ENCODE assay signal across 8 cellular contexts in the genomic region with DNA sequence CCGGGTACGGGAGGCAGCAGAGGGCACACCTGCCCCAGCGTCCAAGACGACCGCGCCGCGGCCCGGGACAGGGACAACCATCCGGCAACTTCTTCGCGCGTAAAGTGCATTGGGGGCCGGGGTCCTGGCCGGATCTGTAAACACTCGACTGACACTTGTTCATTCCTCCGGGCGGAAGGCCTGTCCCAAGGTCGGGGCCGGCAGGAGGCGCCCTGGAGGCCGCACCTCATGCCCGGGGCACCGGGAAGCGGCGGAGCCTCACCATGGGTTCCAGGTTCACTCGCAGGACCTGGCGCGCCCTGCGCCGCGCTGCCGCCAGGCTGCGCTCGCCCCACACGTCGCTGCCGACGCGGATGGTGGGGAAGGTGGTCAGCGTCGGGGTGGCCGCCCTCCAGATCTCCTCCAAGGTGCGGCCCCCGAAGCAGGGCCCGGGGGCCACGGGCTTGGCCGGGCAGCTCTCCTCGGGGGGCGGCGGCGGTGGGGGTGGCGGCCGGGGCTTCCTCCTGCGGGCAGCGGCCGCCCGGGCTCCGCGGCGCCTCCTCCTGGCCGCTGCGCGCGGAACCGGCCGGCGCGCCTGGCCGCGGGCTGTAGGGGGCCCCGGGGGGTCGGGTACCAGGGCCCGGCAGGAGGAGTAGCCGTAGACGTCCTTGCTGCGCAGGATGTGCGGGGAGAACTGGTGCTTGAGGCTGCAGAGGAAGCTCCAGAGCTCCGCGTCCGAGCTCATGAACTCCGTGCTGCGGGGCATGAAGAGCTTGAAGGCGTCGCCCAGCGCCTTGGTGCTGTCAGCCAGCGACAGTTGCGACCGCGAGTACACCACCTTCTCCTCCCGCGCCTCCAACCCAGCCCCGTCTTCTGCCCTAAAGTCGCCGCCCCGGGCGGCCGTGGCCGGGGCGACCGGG. TPM values are rescaled to one million over a fixed set of nuclear protein-coding genes. Genes with fewer than 3 reads are reported as not detected.
DNase-seq lines count a peak whose midpoint lies in the region; ATAC-seq and TF ChIP-seq lines count a peak whose summit lies in the region.

No MANE protein-coding gene starts in this region.

- no peaks in the 10 kb centered on the region for H3K4me1 ChIP-seq in mesendoderm (ENCODE audit: control insufficient read depth, low read depth, low read length)

- H3K4ac ChIP-seq in mesendoderm (ENCODE audit: low read depth, low read length): peak overlapping the region; percentile 74

- peak overlapping the region; percentile 50 for H2BK5ac ChIP-seq in mesendoderm (ENCODE audit: low read length)

- peak overlapping the region; percentile 17 for H2BK120ac ChIP-seq in mesendoderm (ENCODE audit: low read depth, low read length)

- ATAC-seq in GM18909 (IDR thresholded peaks at IDR 0.05; ENCODE audit: poor library complexity, unreplicated experiment) (peak; percentile 65), HG03159 (IDR thresholded peaks at IDR 0.05; ENCODE audit: unreplicated experiment) (peak; percentile 58)
- ATAC-seq in activated CD8-positive, alpha-beta T cell treated with anti-CD3 and anti-CD28 coated beads, Interleukin-2, amount 10 ng/mL, durations not matched to agents 7 days and 5 days: peak; percentile 67
- peak; percentile 55 for ATAC-seq in effector memory CD8-positive, alpha-beta T cell (replicated peaks)

- H3K23ac ChIP-seq in mesendoderm (ENCODE audit: low read length): peak overlapping the region; percentile 66

- no peaks in the 10 kb centered on the region for H3K9me3 Mint-ChIP-seq in activated CD8-positive, alpha-beta T cell treated with anti-CD3 and anti-CD28 coated beads, Interleukin-2, amount 10 ng/mL, durations not matched to agents 7 days and 5 days (ENCODE audit: insufficient read depth)
- H3K9me3 Mint-ChIP-seq in effector memory CD8-positive, alpha-beta T cell: no peaks in the 10 kb centered on the region

- H3K79me2 ChIP-seq in mesendoderm (ENCODE audit: control insufficient read depth, insufficient read depth, low read length): no peaks in the 10 kb centered on the region

- POLR2A ChIA-PET in BJ (lab: Charles Lee): interaction anchor here (0.5 to 1.8 kb wide), 4 partner anchors 117 to 510 kb away, joined by 3 to 6 read pairs (median 4); no protein-coding TSS in a partner anchor
- POLR2A ChIA-PET in activated CD8-positive, alpha-beta T cell treated with anti-CD3 and anti-CD28 coated beads, Interleukin-2, amount 10 ng/mL, durations not matched to agents 7 days and 5 days (lab: Charles Lee): interaction anchor here (0.7 to 1.8 kb wide), 6 partner anchors 10 to 509 kb away, joined by 3 to 11 read pairs (median 4); a partner anchor contains a TSS

- H3K4me3 Mint-ChIP-seq in activated CD8-positive, alpha-beta T cell treated with anti-CD3 and anti-CD28 coated beads, Interleukin-2, amount 10 ng/mL, durations not matched to agents 7 days and 5 days: peak overlapping the region; percentile 92
- H3K4me3 Mint-ChIP-seq in effector memory CD8-positive, alpha-beta T cell: peak overlapping the region; percentile 86 to 89

- no peak for DNase-seq in BJ (ENCODE audit: low read depth)
- peak; percentile 69 to 94 for DNase-seq in NCI-H526 (lab: John Stamatoyannopoulos, UW)
- DNase-seq in activated CD8-positive, alpha-beta T cell treated with anti-CD3 and anti-CD28 coated beads, Interleukin-2, amount 10 ng/mL, durations not matched to agents 7 days and 5 days: peak; percentile 85
- peak; percentile 59 to 68 (median 66) for DNase-seq in effector memory CD8-positive, alpha-beta T cell
- DNase-seq in mesendoderm: peak; percentile 93
- peak; percentile 59 to 63 for DNase-seq in stimulated activated CD8-positive, alpha-beta memory T cell treated with anti-CD3 and anti-CD28 coated beads, Interleukin-15, amount 100 ng/mL, for 4 hours (ENCODE audit: low read depth in 2 of 2)

- peak overlapping the region; percentile 89 for H3K27ac Mint-ChIP-seq in activated CD8-positive, alpha-beta T cell treated with anti-CD3 and anti-CD28 coated beads, Interleukin-2, amount 10 ng/mL, durations not matched to agents 7 days and 5 days
- peak overlapping the region; percentile 84 to 96 for H3K27ac Mint-ChIP-seq in effector memory CD8-positive, alpha-beta T cell

- H3K36me3 ChIP-seq in BJ (ENCODE audit: control insufficient read depth, insufficient read depth, low read length) (no peaks in the 10 kb centered on the region), mesendoderm (ENCODE audit: control insufficient read depth, insufficient read depth, low read length) (no peaks in the 10 kb centered on the region)

- CTCF ChIA-PET in BJ (lab: Yijun Ruan, JAX): interaction anchor here (0.6 to 4.8 kb wide), 31 partner anchors 10 to 490 kb away, joined by 3 to 53 read pairs (median 5); no protein-coding TSS in a partner anchor
- CTCF ChIA-PET in activated CD8-positive, alpha-beta T cell treated with anti-CD3 and anti-CD28 coated beads, Interleukin-2, amount 10 ng/mL, durations not matched to agents 7 days and 5 days (lab: Charles Lee): interaction anchor here (0.6 to 10.0 kb wide), 26 partner anchors 10 to 1083 kb away, joined by 3 to 195 read pairs (median 4); a partner anchor contains a TSS

- H3K27ac ChIP-seq in mesendoderm (ENCODE audit: low read depth, low read length): peak overlapping the region; percentile 96

- no CpG with 5 or more reads among the region's 101 CpGs for WGBS in mesendoderm (ENCODE audit: extremely low coverage, insufficient coverage, low lambda C conversion rate)

- peak overlapping the region; percentile 98 for H3K56ac ChIP-seq in mesendoderm (ENCODE audit: low read length)

- H3K18ac ChIP-seq in mesendoderm (ENCODE audit: low read length): peak overlapping the region; percentile 95

- H4K8ac ChIP-seq in mesendoderm (ENCODE audit: low read depth, low read length): peak overlapping the region; percentile 82

- H3K36me3 Mint-ChIP-seq in activated CD8-positive, alpha-beta T cell treated with anti-CD3 and anti-CD28 coated beads, Interleukin-2, amount 10 ng/mL, durations not matched to agents 7 days and 5 days (ENCODE audit: low read depth): peaks cover 10% of the 10 kb centered on the region
- H3K36me3 Mint-ChIP-seq in effector memory CD8-positive, alpha-beta T cell (ENCODE audit: insufficient read depth): peaks cover 5% of the 10 kb centered on the region

- peaks cover 3% of the 10 kb centered on the region for H3K79me1 ChIP-seq in mesendoderm (ENCODE audit: low read length)

- H3K4me3 ChIP-seq in BJ (ENCODE audit: low read depth, low read length): peak overlapping the region; percentile 99
- H3K4me3 ChIP-seq in mesendoderm (ENCODE audit: low read length): peak overlapping the region; percentile 92

- H4K5ac ChIP-seq in mesendoderm (ENCODE audit: low read length): no peak overlapping the region

- H3K27me3 ChIP-seq in BJ (ENCODE audit: control insufficient read depth, insufficient read depth, low read length): no peaks in the 10 kb centered on the region
- no peaks in the 10 kb centered on the region for H3K27me3 ChIP-seq in mesendoderm (ENCODE audit: insufficient read depth, low read length, poor library complexity)

- H2AK5ac ChIP-seq in mesendoderm (ENCODE audit: low read length): no peak overlapping the region

- peak overlapping the region; percentile 97 for H3K9ac ChIP-seq in mesendoderm (ENCODE audit: low read length)

- peaks cover 4% of the 10 kb centered on the region for H3K27me3 Mint-ChIP-seq in activated CD8-positive, alpha-beta T cell treated with anti-CD3 and anti-CD28 coated beads, Interleukin-2, amount 10 ng/mL, durations not matched to agents 7 days and 5 days (ENCODE audit: low read depth)
- H3K27me3 Mint-ChIP-seq in effector memory CD8-positive, alpha-beta T cell: no peaks in the 10 kb centered on the region

- no peak overlapping the region for H2BK15ac ChIP-seq in mesendoderm (replicated peaks; ENCODE audit: low read depth)

- peak; percentile 80 for TF ChIP-seq CTCF in BJ (IDR thresholded peaks at IDR 0.05; ENCODE audit: insufficient read depth, low read depth, low read length)

- peaks cover 30% of the 10 kb centered on the region for H3K4me1 Mint-ChIP-seq in activated CD8-positive, alpha-beta T cell treated with anti-CD3 and anti-CD28 coated beads, Interleukin-2, amount 10 ng/mL, durations not matched to agents 7 days and 5 days (ENCODE audit: low read depth)
- H3K4me1 Mint-ChIP-seq in effector memory CD8-positive, alpha-beta T cell (ENCODE audit: low read depth in 2 of 2): peaks cover 11 to 19% of the 10 kb centered on the region in 2 donors

- peak overlapping the region; percentile 81 for H3K4me2 ChIP-seq in mesendoderm (ENCODE audit: low read length)

RNA-seq across cellular contexts. Expression of a gene that starts 0.7 kb away (rescaled TPM):
- polyA plus RNA-seq in BJ (2011; rRNA removed): 39.3 and 47.6 TPM in 2 replicates
- polyA minus RNA-seq in BJ (2011; rRNA and poly(A)+ RNA removed): 20.0 and 22.7 TPM in 2 replicates
- total RNA-seq in activated CD8-positive, alpha-beta T cell treated with anti-CD3 and anti-CD28 coated beads, Interleukin-2, amount 10 ng/mL, durations not matched to agents 7 days and 5 days: 10 to 100 TPM; 16.6 to 17.8 TPM
- polyA plus RNA-seq in mesendoderm (2013, experiment 1 of 2): 14.0 TPM
- 14.7 TPM for polyA plus RNA-seq in mesendoderm (2013, experiment 2 of 2)
